ENCODE assay signal across 8 cellular contexts in the genomic region with DNA sequence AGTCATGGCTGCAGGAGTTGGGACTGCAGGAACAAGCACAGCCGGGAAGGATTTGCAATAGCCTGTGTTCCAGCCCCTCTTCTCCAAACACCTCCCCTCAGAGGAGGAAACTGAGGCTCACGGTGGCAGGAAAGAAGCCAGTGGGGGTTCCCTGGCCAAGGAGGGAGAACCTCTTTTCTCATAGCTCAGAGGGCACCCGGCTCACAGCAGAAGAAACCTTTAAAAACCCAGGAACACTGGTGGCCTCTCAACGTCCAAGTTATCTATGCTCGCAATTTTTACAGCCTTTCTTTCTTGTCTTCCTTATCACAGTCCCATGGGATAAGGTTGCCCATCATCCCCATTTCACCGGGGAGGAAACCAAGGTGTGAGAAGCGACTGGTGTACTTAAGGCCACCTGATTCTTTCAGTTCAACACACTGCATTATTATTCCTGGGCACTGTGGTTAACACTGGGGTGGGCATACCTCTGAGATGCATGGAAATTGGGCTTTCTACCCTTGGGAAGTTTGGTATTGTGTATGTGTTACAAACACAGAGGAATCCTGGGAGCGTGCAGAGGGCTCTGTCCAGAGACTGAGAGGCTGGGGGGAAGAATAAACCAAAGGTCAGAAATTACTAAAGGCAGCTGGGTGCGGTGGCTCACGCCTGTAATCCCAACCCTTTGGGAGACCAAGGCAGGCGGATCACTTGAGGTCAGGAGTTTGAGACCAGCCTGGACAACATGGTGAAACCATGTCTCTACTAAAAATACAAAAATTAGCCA. TPM values are rescaled to one million over a fixed set of nuclear protein-coding genes. Genes with fewer than 3 reads are reported as not detected.
A peak's percentile ranks its signal among the peaks of the same experiment; 100 is the strongest.
DNase-seq lines count a peak whose midpoint lies in the region; ATAC-seq and TF ChIP-seq lines count a peak whose summit lies in the region.

No MANE protein-coding gene starts in this region.

- intact Hi-C loops in Right ventricle myocardium inferior (cut with DNase I) (loop anchor here (2.0 kb wide), 1 partner anchor 17 kb away; no protein-coding TSS in a partner anchor), colonic mucosa (cut with DNase I) (loop anchor here (2.0 kb wide), 1 partner anchor 17 kb away; no protein-coding TSS in a partner anchor), mucosa of descending colon (cut with DNase I, micrococcal nuclease) (no loop called here), aorta (cut with DNase I) (loop anchor here (1.0 kb wide), 2 partner anchors 17 to 18 kb away; no protein-coding TSS in a partner anchor)

- H3K4me3 ChIP-seq in right atrium auricular region (peak overlapping the region; percentile 93 to 96), colonic mucosa (peak overlapping the region; percentile 83), mucosa of descending colon (peak overlapping the region; percentile 74), aorta (ENCODE audit: low read length in 2 of 2) (peak overlapping the region; percentile 90 to 99)

- H3K27ac ChIP-seq in right atrium auricular region (peak overlapping the region; percentile 92 to 95), colonic mucosa (peak overlapping the region; percentile 64), aorta (ENCODE audit: low read depth in 1 of 2, low read length in 2 of 2) (peak overlapping the region; percentile 29 to 59)

- H3K4me1 ChIP-seq in right atrium auricular region (peaks cover 0 to 25% of the 10 kb centered on the region in 2 donors), colonic mucosa (peaks cover 8% of the 10 kb centered on the region), mucosa of descending colon (ENCODE audit: low read depth) (peaks cover 10% of the 10 kb centered on the region), aorta (ENCODE audit: control insufficient read depth in 1 of 2, insufficient read depth in 2 of 2, low read length in 2 of 2) (no peaks in the 10 kb centered on the region)

- H3K27me3 ChIP-seq in right atrium auricular region (no peaks in the 10 kb centered on the region), colonic mucosa (no peaks in the 10 kb centered on the region), aorta (ENCODE audit: control insufficient read depth in 1 of 2, insufficient read depth in 2 of 2, low read length in 1 of 2) (no peaks in the 10 kb centered on the region)

- H3K9me3 ChIP-seq in right atrium auricular region (no peaks in the 10 kb centered on the region), colonic mucosa (no peaks in the 10 kb centered on the region), mucosa of descending colon (no peaks in the 10 kb centered on the region), aorta (ENCODE audit: control insufficient read depth, low read length) (no peaks in the 10 kb centered on the region)

- TF ChIP-seq CTCF in right atrium auricular region (IDR thresholded peaks at IDR 0.05) (peak in 1 of 2 donors; percentile 17), colonic mucosa (IDR thresholded peaks at IDR 0.05) (no peak), mucosa of descending colon (IDR thresholded peaks at IDR 0.05) (no peak)

- 35 to 36% methylated on average over 11 of the region's 11 CpGs for WGBS in aorta, 2 donors

- peak overlapping the region; percentile 96 for H3K9ac ChIP-seq in colonic mucosa (ENCODE audit: low read depth in 2 of 2, low read length in 2 of 2)

- DNase-seq in right atrium auricular region (ENCODE audit: low spot score) (no peak), Right ventricle myocardium inferior (ENCODE audit: missing footprints) (no peak), colonic mucosa (peak; percentile 45), mucosa of descending colon (no peak), aorta (no peak), NCI-H748 (lab: John Stamatoyannopoulos, UW; ENCODE audit: unreplicated experiment) (no peak)

- H3K36me3 ChIP-seq in right atrium auricular region (peaks cover 11% of the 10 kb centered on the region), colonic mucosa (no peaks in the 10 kb centered on the region), mucosa of descending colon (ENCODE audit: low read depth) (no peaks in the 10 kb centered on the region), aorta (ENCODE audit: control insufficient read depth in 1 of 2, insufficient read depth in 2 of 2, low read length in 1 of 2) (peaks cover 0 to 2% of the 10 kb centered on the region in 2 donors)

- ATAC-seq in Right ventricle myocardium inferior (no peak), mucosa of descending colon (peak; percentile 35), aorta (ENCODE audit: low FRiP score) (no peak), GM18907 (IDR thresholded peaks at IDR 0.05; ENCODE audit: unreplicated experiment) (no peak), HG03457 (IDR thresholded peaks at IDR 0.05; ENCODE audit: unreplicated experiment) (no peak)

RNA-seq across cellular contexts. Expression of gene ZNF629, which starts 0.8 kb away (rescaled TPM):
- 10 to 100 TPM; 21.2 to 22.9 TPM for total RNA-seq in right atrium auricular region
- total RNA-seq in Right ventricle myocardium inferior: 17.4 TPM
- 10 to 100 TPM; 11.8 to 15.2 TPM for total RNA-seq in colonic mucosa
- 10 to 100 TPM; 13.4 to 14.9 (median 14.6) TPM for total RNA-seq in mucosa of descending colon
- total RNA-seq in aorta: 10 to 100 TPM; 11.8 to 13.4 TPM
- 1 to 10 TPM; 2.1 to 6.7 TPM for polyA plus RNA-seq in aorta

RNA-seq across cellular contexts. Expression of gene RNF40, which starts 25.7 kb away (rescaled TPM):
- total RNA-seq in right atrium auricular region (10 to 100 TPM; 48.5 to 59.5 TPM), Right ventricle myocardium inferior (42.6 TPM), colonic mucosa (100 to 1,000 TPM in 1 of 2 donors, 10 to 100 TPM in 1; 94.6 to 117 TPM), mucosa of descending colon (100 to 1,000 TPM in 1 of 3 donors, 10 to 100 TPM in 2; 87.6 to 110 (median 96.3) TPM), aorta (10 to 100 TPM; 73.9 to 90.2 TPM)
- 10 to 100 TPM; 22.7 to 59.5 TPM for polyA plus RNA-seq in aorta

RNA-seq across cellular contexts. Expression of gene CFAP119, which starts 25.9 kb away (rescaled TPM):
- total RNA-seq in right atrium auricular region: under 1 TPM; 0.37 to 0.83 TPM
- 0.89 TPM for total RNA-seq in Right ventricle myocardium inferior
- total RNA-seq in colonic mucosa: 10 to 100 TPM in 1 of 2 donors, 1 to 10 TPM in 1; 8.6 to 12.7 TPM
- total RNA-seq in mucosa of descending colon: 1 to 10 TPM; 4.6 to 5.5 (median 5.1) TPM
- 1 to 10 TPM in 1 of 2 donors, under 1 TPM in 1; 0.52 to 2.7 TPM for total RNA-seq in aorta
- polyA plus RNA-seq in aorta: 1 to 10 TPM in 1 of 2 donors, under 1 TPM in 1; 0.88 to 9.8 TPM

RNA-seq across cellular contexts. Expression of gene PHKG2, which starts 39.6 kb away (rescaled TPM):
- 10 to 100 TPM; 16.0 to 22.1 TPM for total RNA-seq in right atrium auricular region
- 12.6 TPM for total RNA-seq in Right ventricle myocardium inferior
- 10 to 100 TPM; 33.6 to 47.8 TPM for total RNA-seq in colonic mucosa
- total RNA-seq in mucosa of descending colon: 10 to 100 TPM; 32.1 to 37.6 (median 33.0) TPM
- 10 to 100 TPM; 15.8 to 20.8 TPM for total RNA-seq in aorta
- 10 to 100 TPM; 12.3 to 36.0 TPM for polyA plus RNA-seq in aorta

Comparison
In these comparisons a context has a peak if more than half of its experiments do, and no peak if none do; other contexts are left out.
1. intact Hi-C loops: an anchor here in Right ventricle myocardium inferior (2.0 kb wide), colonic mucosa (2.0 kb wide) and aorta (1.0 kb wide); none called in mucosa of descending colon.